Comparison of ENCODE assay signal across 18 cellular contexts in genomic region chr20:22821826-22822225, GRCh38.
A peak's percentile ranks its signal among the peaks of the same experiment; 100 is the strongest.
DNase-seq lines count a peak whose midpoint lies in the region; ATAC-seq and TF ChIP-seq lines count a peak whose summit lies in the region.
"Had no signal": no experiment of that assay in that cellular context is flagged by ENCODE, and none has a peak within 500 bp of the region (broad histone marks: within the 10 kb centered on the region; RNA-seq: fewer than 3 reads in every experiment).

No MANE protein-coding gene starts in this region.

- no peak overlapping the region for H3K23ac ChIP-seq in trophoblast cell (ENCODE audit: low read length)

- no peak overlapping the region for H3K4ac ChIP-seq in trophoblast cell (ENCODE audit: low read depth, low read length)

- peaks cover 7 to 20% of the 10 kb centered on the region in 2 experiments for H3K4me1 ChIP-seq in trophoblast cell (ENCODE audit: control insufficient read depth in 1 of 2, insufficient read depth in 2 of 2, low read length in 2 of 2)
- H3K4me1 ChIP-seq in osteoblast (ENCODE audit: insufficient read depth, low read length): no peaks in the 10 kb centered on the region
- H3K4me1 ChIP-seq in right lobe of liver: no peaks in the 10 kb centered on the region

- no peak overlapping the region for H3K9ac ChIP-seq in trophoblast cell (ENCODE audit: low read length)
- H3K9ac ChIP-seq: BLaER1 treated with 17β-estradiol and CSF1 and Interleukin-3, amounts not matched to agents 10 nM and 100 nM had no signal

- H2BK120ac ChIP-seq in trophoblast cell (ENCODE audit: insufficient read depth, low read length, poor library complexity): no peak overlapping the region

- H2BK12ac ChIP-seq in trophoblast cell (ENCODE audit: low read length): no peak overlapping the region

- no peak overlapping the region for H4K12ac ChIP-seq in trophoblast cell (ENCODE audit: low read depth, low read length)

- TF ChIP-seq POLR2A in right lobe of liver (IDR thresholded peaks at IDR 0.05): no peak

- no peak overlapping the region for H2AK5ac ChIP-seq in trophoblast cell (ENCODE audit: low read length)

- no peak overlapping the region for H2AFZ ChIP-seq in trophoblast cell (ENCODE audit: insufficient read depth, low read length, poor library complexity)
- H2AFZ ChIP-seq in osteoblast (ENCODE audit: low read length): no peak overlapping the region

- H3K27me3 ChIP-seq in trophoblast cell (ENCODE audit: insufficient read depth, low read length) (no peaks in the 10 kb centered on the region), osteoblast (ENCODE audit: insufficient read depth, low read length) (no peaks in the 10 kb centered on the region), right lobe of liver (no peaks in the 10 kb centered on the region)
- H3K27me3 ChIP-seq: BLaER1 treated with 17β-estradiol and CSF1 and Interleukin-3, amounts not matched to agents 10 nM and 100 nM had no signal

- no peak overlapping the region for H4K8ac ChIP-seq in trophoblast cell (ENCODE audit: low read depth, low read length)

- H4K20me1 ChIP-seq in osteoblast (ENCODE audit: insufficient read depth, low read length): no peaks in the 10 kb centered on the region
- H4K20me1 ChIP-seq: BLaER1 treated with 17β-estradiol and CSF1 and Interleukin-3, amounts not matched to agents 10 nM and 100 nM had no signal

- H3K9me3 ChIP-seq in trophoblast cell (ENCODE audit: insufficient read depth, low read depth, low read length) (peaks cover 3% of the 10 kb centered on the region), osteoblast (ENCODE audit: low read depth, low read length) (no peaks in the 10 kb centered on the region), right lobe of liver (no peaks in the 10 kb centered on the region)
- H3K9me3 ChIP-seq: BLaER1 treated with 17β-estradiol and CSF1 and Interleukin-3, amounts not matched to agents 10 nM and 100 nM had no signal

- H4K91ac ChIP-seq in trophoblast cell (ENCODE audit: low read depth, low read length): no peak overlapping the region

- H3K79me1 ChIP-seq in trophoblast cell (ENCODE audit: low read length): peaks cover 2% of the 10 kb centered on the region

- no peak overlapping the region for H3K14ac ChIP-seq in trophoblast cell (ENCODE audit: low read length)

- intact Hi-C loops in right lobe of liver (cut with DNase I): no loop called here

- no peak overlapping the region for H3K18ac ChIP-seq in trophoblast cell (ENCODE audit: low read length)

- H3K4me2 ChIP-seq in trophoblast cell (ENCODE audit: low read length) (no peak overlapping the region), osteoblast (ENCODE audit: insufficient read depth, low read length) (no peak overlapping the region)
- H3K4me2 ChIP-seq: BLaER1 treated with 17β-estradiol and CSF1 and Interleukin-3, amounts not matched to agents 10 nM and 100 nM had no signal

- no peak overlapping the region for H3K27ac ChIP-seq in trophoblast cell (ENCODE audit: low read depth, low read length)
- no peak overlapping the region for H3K27ac ChIP-seq in osteoblast (ENCODE audit: low read depth, low read length)
- no peak overlapping the region for H3K27ac ChIP-seq in right lobe of liver
- H3K27ac ChIP-seq: BLaER1 treated with 17β-estradiol and CSF1 and Interleukin-3, amounts not matched to agents 10 nM and 100 nM had no signal

- no peak overlapping the region for H2BK5ac ChIP-seq in trophoblast cell (ENCODE audit: low read depth, low read length, poor library complexity)

- no peak overlapping the region for H3K4me3 ChIP-seq in trophoblast cell (ENCODE audit: low read depth, low read length)
- H3K4me3 ChIP-seq in osteoblast (ENCODE audit: insufficient read depth, low read length): no peak overlapping the region
- H3K4me3 ChIP-seq in right lobe of liver: no peak overlapping the region
- H3K4me3 ChIP-seq: BLaER1 treated with 17β-estradiol and CSF1 and Interleukin-3, amounts not matched to agents 10 nM and 100 nM had no signal

- DNase-seq in RPMI7951 (ENCODE audit: low read depth) (peak; percentile 29), islet precursor cell (peak; percentile 42), trophoblast cell (peak; percentile 76 to 78), osteoblast (ENCODE audit: insufficient read length, low spot score, missing footprints) (no peak), right lobe of liver (no peak)
- DNase-seq: CD4-positive, CD25-positive, alpha-beta regulatory T cell; CD8-positive, alpha-beta memory T cell; COR-L47; DMS 273 treated with DMSO at 0.1 percent for 48 hours; DMS53; GOT3; H7; HFFc6 had no signal

- ATAC-seq in right lobe of liver (no peak), HG03521 (IDR thresholded peaks at IDR 0.05; ENCODE audit: unreplicated experiment) (no peak), HG03460 (IDR thresholded peaks at IDR 0.05; ENCODE audit: unreplicated experiment) (no peak)
- ATAC-seq: HCT116, HepG2 had no signal

- no peak for TF ChIP-seq CTCF in osteoblast (IDR thresholded peaks at IDR 0.05; ENCODE audit: extremely low read depth, low read depth, low read length)
- no peak for TF ChIP-seq CTCF in right lobe of liver (IDR thresholded peaks at IDR 0.05)

- H3K79me2 ChIP-seq in trophoblast cell (ENCODE audit: control insufficient read depth, insufficient read depth, low read length, poor library complexity): no peaks in the 10 kb centered on the region
- H3K79me2 ChIP-seq in osteoblast (ENCODE audit: insufficient read depth, low read length): no peaks in the 10 kb centered on the region

- no CpG with 5 or more reads among the region's 4 CpGs for WGBS in trophoblast cell (ENCODE audit: extremely low coverage, insufficient coverage, insufficient read length)
- WGBS in right lobe of liver (ENCODE audit: insufficient coverage, low coverage, low lambda C conversion rate, missing lambda C conversion rate): 17% methylated on average over 1 of the region's 4 CpGs

- H3K36me3 ChIP-seq in trophoblast cell (ENCODE audit: control insufficient read depth in 1 of 2, insufficient read depth in 2 of 2, low read length in 2 of 2) (no peaks in the 10 kb centered on the region), osteoblast (ENCODE audit: insufficient read depth, low read length) (no peaks in the 10 kb centered on the region), right lobe of liver (no peaks in the 10 kb centered on the region)
- H3K36me3 ChIP-seq: BLaER1 treated with 17β-estradiol and CSF1 and Interleukin-3, amounts not matched to agents 10 nM and 100 nM had no signal

Comparison
In these comparisons a context has a peak if more than half of its experiments do, and no peak if none do; other contexts are left out.
1. DNase-seq: peak in RPMI7951 (single experiment), islet precursor cell (single experiment) and trophoblast cell (2 of 2); none in osteoblast (single experiment) and right lobe of liver (0 of 3).